In genomic region chr21:25283720-25284119, GRCh38 we compare ENCODE assay signal across 9 cellular contexts.
A peak's percentile ranks its signal among the peaks of the same experiment; 100 is the strongest.
DNase-seq lines count a peak whose midpoint lies in the region; TF ChIP-seq lines count a peak whose summit lies in the region.
"Had no signal": no experiment of that assay in that cellular context is flagged by ENCODE, and none has a peak within 500 bp of the region (broad histone marks: within the 10 kb centered on the region; RNA-seq: fewer than 3 reads in every experiment).

No MANE protein-coding gene starts in this region.

- H3K4me2 ChIP-seq in GM23248 (ENCODE audit: unreplicated experiment) = no peak overlapping the region

- H3K27me3 ChIP-seq in GM23248 (replicated peaks; ENCODE audit: insufficient read depth) = no peaks in the 10 kb centered on the region
- H3K27me3 ChIP-seq in prostate gland (replicated peaks; ENCODE audit: insufficient read depth) = no peaks in the 10 kb centered on the region

- H2AFZ ChIP-seq in GM23248 = peak overlapping the region; percentile 69

- no peak overlapping the region for H3K9ac ChIP-seq in GM23248

- H3K4me1 ChIP-seq in GM23248 (ENCODE audit: insufficient read depth) = no peaks in the 10 kb centered on the region
- H3K4me1 ChIP-seq in prostate gland (replicated peaks) = no peaks in the 10 kb centered on the region

- H3K27ac ChIP-seq in GM23248 (no peak overlapping the region), prostate gland (no peak overlapping the region)

- 61 to 66% methylated on average over 6 of the region's 6 CpGs for WGBS in GM23248 (ENCODE audit: low coverage in 1 of 2, low lambda C conversion rate in 2 of 2, missing lambda C conversion rate in 2 of 2), 2 experiments
- WGBS in prostate gland = 71% methylated on average over 6 of the region's 6 CpGs

- no peaks in the 10 kb centered on the region for H3K79me2 ChIP-seq in GM23248 (ENCODE audit: insufficient read depth)

- no peak for TF ChIP-seq CTCF in prostate gland (IDR thresholded peaks at IDR 0.05)

- in situ Hi-C loops in GM23248 (cut with MboI) = loop anchor here (10.0 kb wide), 1 partner anchor 101 kb away; no protein-coding TSS in a partner anchor

- DNase-seq in COLO829 (ENCODE audit: low spot score) = peak; percentile 48
- DNase-seq in GM23248 = peak; percentile 68
- DNase-seq in SHP77 treated with DMSO at 0.1 percent for 48 hours (lab: John Stamatoyannopoulos, UW) = peak; percentile 18
- DNase-seq in iPS-NIHi11 (ENCODE audit: low spot score) = peak; percentile 29
- DNase-seq in prostate gland (ENCODE audit: low spot score) = no peak
- no peak for DNase-seq in mucosa of gallbladder (ENCODE audit: low spot score)
- DNase-seq in head of caudate nucleus = no peak
- DNase-seq in posterior cingulate gyrus = no peak
- DNase-seq: GOT3 had no signal

- no peaks in the 10 kb centered on the region for H3F3A ChIP-seq in GM23248 (ENCODE audit: insufficient read depth)

- H3K4me3 ChIP-seq in GM23248 (no peak overlapping the region), prostate gland (no peak overlapping the region)

- no peaks in the 10 kb centered on the region for H3K9me2 ChIP-seq in GM23248 (ENCODE audit: insufficient read depth)

- intact Hi-C loops in prostate gland (cut with DNase I) = no loop called here
- intact Hi-C loops in head of caudate nucleus (cut with DNase I) = no loop called here
- intact Hi-C loops in posterior cingulate gyrus (cut with DNase I) = no loop called here

- H3K36me3 ChIP-seq in GM23248 (ENCODE audit: low read depth) (no peaks in the 10 kb centered on the region), prostate gland (no peaks in the 10 kb centered on the region)

- H4K20me1 ChIP-seq in GM23248 (ENCODE audit: insufficient read depth) = no peaks in the 10 kb centered on the region

- TF ChIP-seq POLR2A in prostate gland (IDR thresholded peaks at IDR 0.05) = no peak

- no peaks in the 10 kb centered on the region for H3K9me3 ChIP-seq in GM23248 (ENCODE audit: low read depth)
- H3K9me3 ChIP-seq in prostate gland = no peaks in the 10 kb centered on the region

Comparison
In these comparisons a context has a peak if more than half of its experiments do, and no peak if none do; other contexts are left out.
1. DNase-seq: peak in COLO829 (single experiment), GM23248 (single experiment), SHP77 treated with DMSO at 0.1 percent for 48 hours (single experiment) and iPS-NIHi11 (single experiment); none in prostate gland (single experiment), mucosa of gallbladder (single experiment), head of caudate nucleus (0 of 42) and posterior cingulate gyrus (0 of 10).